ENCODE assay signal across 1 cellular context in the genomic region with DNA sequence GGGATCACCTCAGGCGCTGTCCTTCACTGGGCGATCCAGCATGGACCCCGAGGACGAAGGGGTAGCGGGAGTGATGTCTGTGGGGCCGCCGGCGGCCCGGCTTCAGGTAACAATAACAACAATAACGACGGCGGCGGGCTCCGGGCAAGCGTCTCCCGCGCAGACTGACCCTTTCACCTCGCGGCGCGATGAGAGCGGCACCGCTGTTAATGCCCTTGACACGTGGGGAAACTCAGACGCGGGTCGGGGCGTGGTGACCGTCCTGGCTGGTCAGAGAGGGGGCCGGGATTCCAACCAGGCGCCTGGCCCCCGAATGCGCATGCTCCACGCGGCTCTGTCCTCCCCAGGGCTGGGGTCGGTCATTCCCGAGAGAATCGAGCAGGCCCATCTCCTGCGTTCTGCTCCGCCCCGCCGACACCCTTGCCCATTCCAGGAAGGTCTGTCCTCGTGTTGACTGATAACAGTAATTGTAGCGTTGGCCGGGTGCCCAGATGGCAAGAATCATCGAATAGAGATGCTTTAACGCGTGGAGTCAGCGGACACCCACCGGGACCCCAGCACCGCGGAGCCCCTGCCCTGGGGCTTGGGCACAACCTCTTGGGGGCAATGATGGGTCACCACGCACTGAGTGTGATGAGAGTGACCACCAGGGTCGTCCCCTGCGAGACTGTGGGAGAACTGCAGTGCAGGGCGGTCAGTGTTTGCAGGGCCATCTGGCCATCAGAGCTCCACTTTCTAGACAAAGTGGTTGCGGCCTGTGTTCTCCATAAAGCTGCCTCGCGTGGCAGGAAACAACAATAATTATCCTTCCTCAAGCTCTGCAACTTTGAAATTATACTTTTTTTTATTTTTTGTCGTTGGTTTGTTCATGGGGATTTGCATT.
TF ChIP-seq lines count a peak whose summit lies in the region.

No MANE protein-coding gene starts in this region.

TF ChIP-seq in HepG2, 621 proteins besides CTCF, POLR2A, EP300 and RAD21 (continued from another document and continues in another):
- TF ChIP-seq NONO (IDR thresholded peaks at IDR 0.05) (no peak), NONO (CRISPR knock-in tag; conservative IDR thresholded peaks at IDR 0.05) (no peak), ZNF816 (CRISPR knock-in tag; IDR thresholded peaks at IDR 0.05; ENCODE audit: borderline replicate concordance) (no peak), TCF12 (IDR thresholded peaks at IDR 0.05) (no peak), TCF12 (CRISPR knock-in tag; IDR thresholded peaks at IDR 0.05) (no peak), ZSCAN21 (CRISPR knock-in tag; IDR thresholded peaks at IDR 0.05; ENCODE audit: borderline replicate concordance) (no peak), ZNF572 (CRISPR knock-in tag; IDR thresholded peaks at IDR 0.05) (no peak), ZNF326 (CRISPR knock-in tag; IDR thresholded peaks at IDR 0.05; ENCODE audit: borderline replicate concordance) (no peak; the same call in 1 of the 2 replicates), PAF1 (CRISPR knock-in tag; IDR thresholded peaks at IDR 0.05) (no peak), HOXA9 (CRISPR knock-in tag; IDR thresholded peaks at IDR 0.05; ENCODE audit: borderline replicate concordance) (no peak), SRF (IDR thresholded peaks at IDR 0.05; ENCODE audit: low read depth, low read length) (no peak), ZNF337 (CRISPR knock-in tag; IDR thresholded peaks at IDR 0.05; ENCODE audit: borderline replicate concordance, low read depth) (peak; percentile 91; the same call in 1 of the 2 replicates), SIN3A (IDR thresholded peaks at IDR 0.05; ENCODE audit: borderline replicate concordance, low read depth, low read length) (0 out of 2 replicates have a peak, but pooled peaks have one; percentile 28), BCL6 (CRISPR knock-in tag; IDR thresholded peaks at IDR 0.05) (no peak), ZNF570 (CRISPR knock-in tag; IDR thresholded peaks at IDR 0.05; ENCODE audit: borderline replicate concordance) (no peak), ZFX (CRISPR knock-in tag; IDR thresholded peaks at IDR 0.05; ENCODE audit: low read depth) (peak; percentile 76), ZNF460 (CRISPR knock-in tag; IDR thresholded peaks at IDR 0.05; ENCODE audit: borderline replicate concordance) (no peak), SP1 (IDR thresholded peaks at IDR 0.05) (no peak), SP1 (CRISPR knock-in tag; IDR thresholded peaks at IDR 0.05) (no peak)
- TF ChIP-seq, protein P1, sequence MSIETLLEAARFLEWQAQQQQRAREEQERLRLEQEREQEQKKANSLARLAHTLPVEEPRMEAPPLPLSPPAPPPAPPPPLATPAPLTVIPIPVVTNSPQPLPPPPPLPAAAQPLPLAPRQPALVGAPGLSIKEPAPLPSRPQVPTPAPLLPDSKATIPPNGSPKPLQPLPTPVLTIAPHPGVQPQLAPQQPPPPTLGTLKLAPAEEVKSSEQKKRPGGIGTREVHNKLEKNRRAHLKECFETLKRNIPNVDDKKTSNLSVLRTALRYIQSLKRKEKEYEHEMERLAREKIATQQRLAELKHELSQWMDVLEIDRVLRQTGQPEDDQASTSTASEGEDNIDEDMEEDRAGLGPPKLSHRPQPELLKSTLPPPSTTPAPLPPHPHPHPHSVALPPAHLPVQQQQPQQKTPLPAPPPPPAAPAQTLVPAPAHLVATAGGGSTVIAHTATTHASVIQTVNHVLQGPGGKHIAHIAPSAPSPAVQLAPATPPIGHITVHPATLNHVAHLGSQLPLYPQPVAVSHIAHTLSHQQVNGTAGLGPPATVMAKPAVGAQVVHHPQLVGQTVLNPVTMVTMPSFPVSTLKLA (IDR thresholded peaks at IDR 0.05), result no peak; the same call in 1 of the 2 replicates
- TF ChIP-seq, protein P2, sequence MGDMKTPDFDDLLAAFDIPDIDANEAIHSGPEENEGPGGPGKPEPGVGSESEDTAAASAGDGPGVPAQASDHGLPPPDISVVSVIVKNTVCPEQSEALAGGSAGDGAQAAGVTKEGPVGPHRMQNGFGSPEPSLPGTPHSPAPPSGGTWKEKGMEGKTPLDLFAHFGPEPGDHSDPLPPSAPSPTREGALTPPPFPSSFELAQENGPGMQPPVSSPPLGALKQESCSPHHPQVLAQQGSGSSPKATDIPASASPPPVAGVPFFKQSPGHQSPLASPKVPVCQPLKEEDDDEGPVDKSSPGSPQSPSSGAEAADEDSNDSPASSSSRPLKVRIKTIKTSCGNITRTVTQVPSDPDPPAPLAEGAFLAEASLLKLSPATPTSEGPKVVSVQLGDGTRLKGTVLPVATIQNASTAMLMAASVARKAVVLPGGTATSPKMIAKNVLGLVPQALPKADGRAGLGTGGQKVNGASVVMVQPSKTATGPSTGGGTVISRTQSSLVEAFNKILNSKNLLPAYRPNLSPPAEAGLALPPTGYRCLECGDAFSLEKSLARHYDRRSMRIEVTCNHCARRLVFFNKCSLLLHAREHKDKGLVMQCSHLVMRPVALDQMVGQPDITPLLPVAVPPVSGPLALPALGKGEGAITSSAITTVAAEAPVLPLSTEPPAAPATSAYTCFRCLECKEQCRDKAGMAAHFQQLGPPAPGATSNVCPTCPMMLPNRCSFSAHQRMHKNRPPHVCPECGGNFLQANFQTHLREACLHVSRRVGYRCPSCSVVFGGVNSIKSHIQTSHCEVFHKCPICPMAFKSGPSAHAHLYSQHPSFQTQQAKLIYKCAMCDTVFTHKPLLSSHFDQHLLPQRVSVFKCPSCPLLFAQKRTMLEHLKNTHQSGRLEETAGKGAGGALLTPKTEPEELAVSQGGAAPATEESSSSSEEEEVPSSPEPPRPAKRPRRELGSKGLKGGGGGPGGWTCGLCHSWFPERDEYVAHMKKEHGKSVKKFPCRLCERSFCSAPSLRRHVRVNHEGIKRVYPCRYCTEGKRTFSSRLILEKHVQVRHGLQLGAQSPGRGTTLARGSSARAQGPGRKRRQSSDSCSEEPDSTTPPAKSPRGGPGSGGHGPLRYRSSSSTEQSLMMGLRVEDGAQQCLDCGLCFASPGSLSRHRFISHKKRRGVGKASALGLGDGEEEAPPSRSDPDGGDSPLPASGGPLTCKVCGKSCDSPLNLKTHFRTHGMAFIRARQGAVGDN (CRISPR knock-in tag; IDR thresholded peaks at IDR 0.05), result peak; percentile 87
- TF ChIP-seq, protein P3, sequence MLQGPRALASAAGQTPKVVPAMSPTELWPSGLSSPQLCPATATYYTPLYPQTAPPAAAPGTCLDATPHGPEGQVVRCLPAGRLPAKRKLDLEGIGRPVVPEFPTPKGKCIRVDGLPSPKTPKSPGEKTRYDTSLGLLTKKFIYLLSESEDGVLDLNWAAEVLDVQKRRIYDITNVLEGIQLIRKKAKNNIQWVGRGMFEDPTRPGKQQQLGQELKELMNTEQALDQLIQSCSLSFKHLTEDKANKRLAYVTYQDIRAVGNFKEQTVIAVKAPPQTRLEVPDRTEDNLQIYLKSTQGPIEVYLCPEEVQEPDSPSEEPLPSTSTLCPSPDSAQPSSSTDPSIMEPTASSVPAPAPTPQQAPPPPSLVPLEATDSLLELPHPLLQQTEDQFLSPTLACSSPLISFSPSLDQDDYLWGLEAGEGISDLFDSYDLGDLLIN (CRISPR knock-in tag; IDR thresholded peaks at IDR 0.05; ENCODE audit: borderline replicate concordance), result no peak
- TF ChIP-seq, protein P4, sequence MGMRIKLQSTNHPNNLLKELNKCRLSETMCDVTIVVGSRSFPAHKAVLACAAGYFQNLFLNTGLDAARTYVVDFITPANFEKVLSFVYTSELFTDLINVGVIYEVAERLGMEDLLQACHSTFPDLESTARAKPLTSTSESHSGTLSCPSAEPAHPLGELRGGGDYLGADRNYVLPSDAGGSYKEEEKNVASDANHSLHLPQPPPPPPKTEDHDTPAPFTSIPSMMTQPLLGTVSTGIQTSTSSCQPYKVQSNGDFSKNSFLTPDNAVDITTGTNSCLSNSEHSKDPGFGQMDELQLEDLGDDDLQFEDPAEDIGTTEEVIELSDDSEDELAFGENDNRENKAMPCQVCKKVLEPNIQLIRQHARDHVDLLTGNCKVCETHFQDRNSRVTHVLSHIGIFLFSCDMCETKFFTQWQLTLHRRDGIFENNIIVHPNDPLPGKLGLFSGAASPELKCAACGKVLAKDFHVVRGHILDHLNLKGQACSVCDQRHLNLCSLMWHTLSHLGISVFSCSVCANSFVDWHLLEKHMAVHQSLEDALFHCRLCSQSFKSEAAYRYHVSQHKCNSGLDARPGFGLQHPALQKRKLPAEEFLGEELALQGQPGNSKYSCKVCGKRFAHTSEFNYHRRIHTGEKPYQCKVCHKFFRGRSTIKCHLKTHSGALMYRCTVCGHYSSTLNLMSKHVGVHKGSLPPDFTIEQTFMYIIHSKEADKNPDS (CRISPR knock-in tag; IDR thresholded peaks at IDR 0.05), result no peak
- TF ChIP-seq, protein P5, sequence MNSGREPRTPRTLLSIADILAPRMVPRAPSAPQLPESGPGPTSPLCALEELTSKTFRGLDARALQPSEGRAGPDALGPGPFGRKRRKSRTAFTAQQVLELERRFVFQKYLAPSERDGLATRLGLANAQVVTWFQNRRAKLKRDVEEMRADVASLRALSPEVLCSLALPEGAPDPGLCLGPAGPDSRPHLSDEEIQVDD (CRISPR knock-in tag; IDR thresholded peaks at IDR 0.05; ENCODE audit: borderline replicate concordance), result no peak
- TF ChIP-seq, protein P6, sequence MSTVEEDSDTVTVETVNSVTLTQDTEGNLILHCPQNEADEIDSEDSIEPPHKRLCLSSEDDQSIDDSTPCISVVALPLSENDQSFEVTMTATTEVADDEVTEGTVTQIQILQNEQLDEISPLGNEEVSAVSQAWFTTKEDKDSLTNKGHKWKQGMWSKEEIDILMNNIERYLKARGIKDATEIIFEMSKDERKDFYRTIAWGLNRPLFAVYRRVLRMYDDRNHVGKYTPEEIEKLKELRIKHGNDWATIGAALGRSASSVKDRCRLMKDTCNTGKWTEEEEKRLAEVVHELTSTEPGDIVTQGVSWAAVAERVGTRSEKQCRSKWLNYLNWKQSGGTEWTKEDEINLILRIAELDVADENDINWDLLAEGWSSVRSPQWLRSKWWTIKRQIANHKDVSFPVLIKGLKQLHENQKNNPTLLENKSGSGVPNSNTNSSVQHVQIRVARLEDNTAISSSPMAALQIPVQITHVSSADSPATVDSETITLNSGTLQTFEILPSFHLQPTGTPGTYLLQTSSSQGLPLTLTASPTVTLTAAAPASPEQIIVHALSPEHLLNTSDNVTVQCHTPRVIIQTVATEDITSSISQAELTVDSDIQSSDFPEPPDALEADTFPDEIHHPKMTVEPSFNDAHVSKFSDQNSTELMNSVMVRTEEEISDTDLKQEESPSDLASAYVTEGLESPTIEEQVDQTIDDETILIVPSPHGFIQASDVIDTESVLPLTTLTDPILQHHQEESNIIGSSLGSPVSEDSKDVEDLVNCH (CRISPR knock-in tag; IDR thresholded peaks at IDR 0.05), result no peak
- TF ChIP-seq, protein P7, sequence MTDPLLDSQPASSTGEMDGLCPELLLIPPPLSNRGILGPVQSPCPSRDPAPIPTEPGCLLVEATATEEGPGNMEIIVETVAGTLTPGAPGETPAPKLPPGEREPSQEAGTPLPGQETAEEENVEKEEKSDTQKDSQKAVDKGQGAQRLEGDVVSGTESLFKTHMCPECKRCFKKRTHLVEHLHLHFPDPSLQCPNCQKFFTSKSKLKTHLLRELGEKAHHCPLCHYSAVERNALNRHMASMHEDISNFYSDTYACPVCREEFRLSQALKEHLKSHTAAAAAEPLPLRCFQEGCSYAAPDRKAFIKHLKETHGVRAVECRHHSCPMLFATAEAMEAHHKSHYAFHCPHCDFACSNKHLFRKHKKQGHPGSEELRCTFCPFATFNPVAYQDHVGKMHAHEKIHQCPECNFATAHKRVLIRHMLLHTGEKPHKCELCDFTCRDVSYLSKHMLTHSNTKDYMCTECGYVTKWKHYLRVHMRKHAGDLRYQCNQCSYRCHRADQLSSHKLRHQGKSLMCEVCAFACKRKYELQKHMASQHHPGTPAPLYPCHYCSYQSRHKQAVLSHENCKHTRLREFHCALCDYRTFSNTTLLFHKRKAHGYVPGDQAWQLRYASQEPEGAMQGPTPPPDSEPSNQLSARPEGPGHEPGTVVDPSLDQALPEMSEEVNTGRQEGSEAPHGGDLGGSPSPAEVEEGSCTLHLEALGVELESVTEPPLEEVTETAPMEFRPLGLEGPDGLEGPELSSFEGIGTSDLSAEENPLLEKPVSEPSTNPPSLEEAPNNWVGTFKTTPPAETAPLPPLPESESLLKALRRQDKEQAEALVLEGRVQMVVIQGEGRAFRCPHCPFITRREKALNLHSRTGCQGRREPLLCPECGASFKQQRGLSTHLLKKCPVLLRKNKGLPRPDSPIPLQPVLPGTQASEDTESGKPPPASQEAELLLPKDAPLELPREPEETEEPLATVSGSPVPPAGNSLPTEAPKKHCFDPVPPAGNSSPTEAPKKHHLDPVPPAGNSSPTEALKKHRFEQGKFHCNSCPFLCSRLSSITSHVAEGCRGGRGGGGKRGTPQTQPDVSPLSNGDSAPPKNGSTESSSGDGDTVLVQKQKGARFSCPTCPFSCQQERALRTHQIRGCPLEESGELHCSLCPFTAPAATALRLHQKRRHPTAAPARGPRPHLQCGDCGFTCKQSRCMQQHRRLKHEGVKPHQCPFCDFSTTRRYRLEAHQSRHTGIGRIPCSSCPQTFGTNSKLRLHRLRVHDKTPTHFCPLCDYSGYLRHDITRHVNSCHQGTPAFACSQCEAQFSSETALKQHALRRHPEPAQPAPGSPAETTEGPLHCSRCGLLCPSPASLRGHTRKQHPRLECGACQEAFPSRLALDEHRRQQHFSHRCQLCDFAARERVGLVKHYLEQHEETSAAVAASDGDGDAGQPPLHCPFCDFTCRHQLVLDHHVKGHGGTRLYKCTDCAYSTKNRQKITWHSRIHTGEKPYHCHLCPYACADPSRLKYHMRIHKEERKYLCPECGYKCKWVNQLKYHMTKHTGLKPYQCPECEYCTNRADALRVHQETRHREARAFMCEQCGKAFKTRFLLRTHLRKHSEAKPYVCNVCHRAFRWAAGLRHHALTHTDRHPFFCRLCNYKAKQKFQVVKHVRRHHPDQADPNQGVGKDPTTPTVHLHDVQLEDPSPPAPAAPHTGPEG (CRISPR knock-in tag; IDR thresholded peaks at IDR 0.05), result peak; percentile 81
- TF ChIP-seq, protein P8, sequence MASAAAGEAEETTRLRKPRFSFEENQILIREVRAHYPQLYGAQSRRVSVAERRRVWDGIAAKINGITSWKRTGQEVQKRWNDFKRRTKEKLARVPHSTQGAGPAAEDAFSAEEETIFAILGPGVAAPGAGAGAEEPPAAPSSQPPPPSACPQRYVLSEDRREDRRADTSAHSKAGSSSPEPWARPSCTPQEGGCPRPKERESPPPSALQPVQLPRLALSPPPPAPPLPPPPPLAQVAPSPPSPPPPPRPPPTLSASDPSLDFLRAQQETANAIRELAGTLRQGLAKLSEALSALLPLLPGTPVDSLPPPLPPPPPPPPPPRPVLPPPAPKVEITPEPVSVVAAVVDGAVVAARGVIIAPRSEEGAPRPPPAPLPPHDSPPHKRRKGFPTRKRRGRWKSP (CRISPR knock-in tag; IDR thresholded peaks at IDR 0.05), result no peak
- TF ChIP-seq, protein P9, sequence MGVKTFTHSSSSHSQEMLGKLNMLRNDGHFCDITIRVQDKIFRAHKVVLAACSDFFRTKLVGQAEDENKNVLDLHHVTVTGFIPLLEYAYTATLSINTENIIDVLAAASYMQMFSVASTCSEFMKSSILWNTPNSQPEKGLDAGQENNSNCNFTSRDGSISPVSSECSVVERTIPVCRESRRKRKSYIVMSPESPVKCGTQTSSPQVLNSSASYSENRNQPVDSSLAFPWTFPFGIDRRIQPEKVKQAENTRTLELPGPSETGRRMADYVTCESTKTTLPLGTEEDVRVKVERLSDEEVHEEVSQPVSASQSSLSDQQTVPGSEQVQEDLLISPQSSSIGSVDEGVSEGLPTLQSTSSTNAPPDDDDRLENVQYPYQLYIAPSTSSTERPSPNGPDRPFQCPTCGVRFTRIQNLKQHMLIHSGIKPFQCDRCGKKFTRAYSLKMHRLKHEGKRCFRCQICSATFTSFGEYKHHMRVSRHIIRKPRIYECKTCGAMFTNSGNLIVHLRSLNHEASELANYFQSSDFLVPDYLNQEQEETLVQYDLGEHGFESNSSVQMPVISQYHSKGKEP (CRISPR knock-in tag; IDR thresholded peaks at IDR 0.05), result 0 out of 2 replicates have a peak, but pooled peaks have one; percentile 11
